1 cellular context compared by ENCODE assay signal in genomic region chr1:191279266-191279800, GRCh38.
TF ChIP-seq lines count a peak whose summit lies in the region.

No MANE protein-coding gene starts in this region.

TF ChIP-seq in K562, 482 proteins besides CTCF, POLR2A, EP300 and RAD21 (continued from another document):
- TF ChIP-seq, protein P1, sequence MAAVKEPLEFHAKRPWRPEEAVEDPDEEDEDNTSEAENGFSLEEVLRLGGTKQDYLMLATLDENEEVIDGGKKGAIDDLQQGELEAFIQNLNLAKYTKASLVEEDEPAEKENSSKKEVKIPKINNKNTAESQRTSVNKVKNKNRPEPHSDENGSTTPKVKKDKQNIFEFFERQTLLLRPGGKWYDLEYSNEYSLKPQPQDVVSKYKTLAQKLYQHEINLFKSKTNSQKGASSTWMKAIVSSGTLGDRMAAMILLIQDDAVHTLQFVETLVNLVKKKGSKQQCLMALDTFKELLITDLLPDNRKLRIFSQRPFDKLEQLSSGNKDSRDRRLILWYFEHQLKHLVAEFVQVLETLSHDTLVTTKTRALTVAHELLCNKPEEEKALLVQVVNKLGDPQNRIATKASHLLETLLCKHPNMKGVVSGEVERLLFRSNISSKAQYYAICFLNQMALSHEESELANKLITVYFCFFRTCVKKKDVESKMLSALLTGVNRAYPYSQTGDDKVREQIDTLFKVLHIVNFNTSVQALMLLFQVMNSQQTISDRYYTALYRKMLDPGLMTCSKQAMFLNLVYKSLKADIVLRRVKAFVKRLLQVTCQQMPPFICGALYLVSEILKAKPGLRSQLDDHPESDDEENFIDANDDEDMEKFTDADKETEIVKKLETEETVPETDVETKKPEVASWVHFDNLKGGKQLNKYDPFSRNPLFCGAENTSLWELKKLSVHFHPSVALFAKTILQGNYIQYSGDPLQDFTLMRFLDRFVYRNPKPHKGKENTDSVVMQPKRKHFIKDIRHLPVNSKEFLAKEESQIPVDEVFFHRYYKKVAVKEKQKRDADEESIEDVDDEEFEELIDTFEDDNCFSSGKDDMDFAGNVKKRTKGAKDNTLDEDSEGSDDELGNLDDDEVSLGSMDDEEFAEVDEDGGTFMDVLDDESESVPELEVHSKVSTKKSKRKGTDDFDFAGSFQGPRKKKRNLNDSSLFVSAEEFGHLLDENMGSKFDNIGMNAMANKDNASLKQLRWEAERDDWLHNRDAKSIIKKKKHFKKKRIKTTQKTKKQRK (IDR thresholded peaks at IDR 0.05; ENCODE audit: borderline replicate concordance, low read depth, low read length) = no peak
TF ChIP-seq in K562: peak in this region for 2.
